ENCODE assay signal across 28 cellular contexts in the genomic region with DNA sequence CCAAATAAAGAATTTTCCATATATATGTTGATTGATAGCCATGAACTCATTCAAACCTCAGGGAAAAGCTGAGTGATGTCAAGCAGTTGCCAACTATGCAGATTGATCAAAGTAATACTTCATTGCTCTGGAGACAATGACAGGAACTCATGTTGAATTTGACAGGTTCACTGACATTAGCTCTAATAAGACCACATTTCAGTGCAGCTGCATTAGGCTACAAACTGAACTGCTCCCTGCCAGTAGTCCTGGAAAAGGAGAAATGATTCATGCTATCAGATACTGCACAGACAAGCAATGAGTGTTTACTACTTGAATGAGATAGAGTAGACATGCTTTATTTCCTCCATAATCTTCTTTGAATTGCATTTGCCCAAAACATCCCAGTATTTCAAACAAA.
"Had no signal": no experiment of that assay in that cellular context is flagged by ENCODE, and none has a peak within 500 bp of the region (broad histone marks: within the 10 kb centered on the region; RNA-seq: fewer than 3 reads in every experiment).

No MANE protein-coding gene starts in this region.

- H3K4me3 ChIP-seq: body of pancreas, breast epithelium, K562, Peyer's patch had no signal

- DNase-seq: activated CD4-positive, alpha-beta memory T cell treated with anti-CD3 and anti-CD28 coated beads, Interleukin-2, amount 10 ng/mL, durations not matched to agents 7 days and 5 days; activated CD4-positive, alpha-beta T cell treated with anti-CD3 and anti-CD28 coated beads for 1 hour; activated CD4-positive, alpha-beta T cell treated with anti-CD3 and anti-CD28 coated beads for 48 hours; activated CD4-positive, CD25-positive, alpha-beta regulatory T cell; activated CD8-positive, alpha-beta memory T cell treated with anti-CD3 and anti-CD28 coated beads for 24 hours; activated CD8-positive, alpha-beta memory T cell treated with anti-CD3 and anti-CD28 coated beads, Interleukin-2, amount 10 ng/mL, durations not matched to agents 7 days and 5 days; activated CD8-positive, alpha-beta memory T cell treated with anti-CD3 and anti-CD28 coated beads, Interleukin-2, amount 50 U/mL, for 48 hours; activated effector memory CD4-positive, alpha-beta T cell treated with Interleukin-2 at 50 U/mL for 16 hours; activated naive CD4-positive, alpha-beta T cell treated with anti-CD3 and anti-CD28 coated beads, Interleukin-2, amount 50 U/mL, for 16 hours; activated naive CD8-positive, alpha-beta T cell treated with anti-CD3 and anti-CD28 coated beads, Interleukin-2, amount 10 ng/mL, durations not matched to agents 7 days and 5 days; activated T-cell treated with anti-CD3 and anti-CD28 coated beads, Interleukin-2, amount 50 U/mL, for 48 hours; body of pancreas; NCI-H1092 treated with DMSO at 0.1 percent for 48 hours; NCI-H146; NCI-H187; NCI-H2029 treated with DMSO at 0.1 percent for 48 hours; NCI-H2107; NCI-H2171; NCI-H524 treated with DMSO at 0.1 percent for 48 hours; PC-3; Peyer's patch; RPMI8226; SIG-M5; T1000; WERI-Rb-1 had no signal

- ATAC-seq: activated CD8-positive, alpha-beta memory T cell treated with anti-CD3 and anti-CD28 coated beads, Interleukin-2, amount 10 ng/mL, durations not matched to agents 7 days and 5 days; body of pancreas; K562; PC-3; Right ventricle myocardium inferior had no signal

- H3K4me1 Mint-ChIP-seq: activated CD4-positive, alpha-beta memory T cell treated with anti-CD3 and anti-CD28 coated beads, Interleukin-2, amount 10 ng/mL, durations not matched to agents 7 days and 5 days; activated CD8-positive, alpha-beta memory T cell treated with anti-CD3 and anti-CD28 coated beads, Interleukin-2, amount 10 ng/mL, durations not matched to agents 7 days and 5 days; activated naive CD8-positive, alpha-beta T cell treated with anti-CD3 and anti-CD28 coated beads, Interleukin-2, amount 10 ng/mL, durations not matched to agents 7 days and 5 days had no signal

- H3K36me3 Mint-ChIP-seq: activated CD8-positive, alpha-beta memory T cell treated with anti-CD3 and anti-CD28 coated beads, Interleukin-2, amount 10 ng/mL, durations not matched to agents 7 days and 5 days; activated naive CD8-positive, alpha-beta T cell treated with anti-CD3 and anti-CD28 coated beads, Interleukin-2, amount 10 ng/mL, durations not matched to agents 7 days and 5 days had no signal

- H3K9me3 Mint-ChIP-seq: activated naive CD8-positive, alpha-beta T cell treated with anti-CD3 and anti-CD28 coated beads, Interleukin-2, amount 10 ng/mL, durations not matched to agents 7 days and 5 days had no signal

- H3K4me1 ChIP-seq: body of pancreas, breast epithelium, Peyer's patch had no signal

- H3K27me3 Mint-ChIP-seq: activated CD4-positive, alpha-beta memory T cell treated with anti-CD3 and anti-CD28 coated beads, Interleukin-2, amount 10 ng/mL, durations not matched to agents 7 days and 5 days; activated CD8-positive, alpha-beta memory T cell treated with anti-CD3 and anti-CD28 coated beads, Interleukin-2, amount 10 ng/mL, durations not matched to agents 7 days and 5 days; activated naive CD8-positive, alpha-beta T cell treated with anti-CD3 and anti-CD28 coated beads, Interleukin-2, amount 10 ng/mL, durations not matched to agents 7 days and 5 days had no signal

- H3K9me3 ChIP-seq: body of pancreas, breast epithelium, Peyer's patch had no signal

- H3K27ac ChIP-seq: body of pancreas, breast epithelium, Peyer's patch, WERI-Rb-1 had no signal

- H3K4me3 Mint-ChIP-seq: activated CD4-positive, alpha-beta memory T cell treated with anti-CD3 and anti-CD28 coated beads, Interleukin-2, amount 10 ng/mL, durations not matched to agents 7 days and 5 days; activated CD8-positive, alpha-beta memory T cell treated with anti-CD3 and anti-CD28 coated beads, Interleukin-2, amount 10 ng/mL, durations not matched to agents 7 days and 5 days; activated naive CD8-positive, alpha-beta T cell treated with anti-CD3 and anti-CD28 coated beads, Interleukin-2, amount 10 ng/mL, durations not matched to agents 7 days and 5 days had no signal

- H3K27ac Mint-ChIP-seq: activated CD4-positive, alpha-beta memory T cell treated with anti-CD3 and anti-CD28 coated beads, Interleukin-2, amount 10 ng/mL, durations not matched to agents 7 days and 5 days; activated CD8-positive, alpha-beta memory T cell treated with anti-CD3 and anti-CD28 coated beads, Interleukin-2, amount 10 ng/mL, durations not matched to agents 7 days and 5 days; activated naive CD8-positive, alpha-beta T cell treated with anti-CD3 and anti-CD28 coated beads, Interleukin-2, amount 10 ng/mL, durations not matched to agents 7 days and 5 days had no signal

- H3K36me3 ChIP-seq: breast epithelium, Peyer's patch, WERI-Rb-1 had no signal

- H3K27me3 ChIP-seq: body of pancreas, breast epithelium, Peyer's patch had no signal
